ENCODE assay signal across 24 cellular contexts in the genomic region with DNA sequence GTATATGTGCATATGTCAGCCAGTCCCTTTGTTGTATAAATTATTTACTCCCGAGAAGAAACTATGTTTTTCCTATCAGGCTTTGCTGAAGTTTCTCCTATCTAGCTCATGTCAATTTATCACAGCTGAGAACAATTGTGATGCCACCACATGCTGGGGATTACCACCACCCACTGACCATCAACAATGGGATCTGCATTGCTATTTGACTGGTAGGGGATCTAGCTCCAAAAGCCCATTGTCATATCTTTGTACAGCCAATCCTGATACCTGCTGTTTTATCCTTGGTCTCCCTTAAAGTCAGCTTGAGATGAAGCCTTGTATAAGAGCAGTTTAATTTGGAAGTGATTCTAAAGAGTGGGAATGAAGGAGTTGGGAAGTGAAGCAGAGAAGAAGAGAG. TPM values are rescaled to one million over a fixed set of nuclear protein-coding genes. Genes with fewer than 3 reads are reported as not detected.
"Had no signal": no experiment of that assay in that cellular context is flagged by ENCODE, and none has a peak within 500 bp of the region (broad histone marks: within the 10 kb centered on the region; RNA-seq: fewer than 3 reads in every experiment).

No MANE protein-coding gene starts in this region.

- H3K4me1 ChIP-seq: body of pancreas, foreskin keratinocyte, lower lobe of right lung, transverse colon, uterus had no signal

- H3K27me3 ChIP-seq: body of pancreas, cardiac muscle cell, transverse colon, uterus had no signal

- H3K4me1 Mint-ChIP-seq: activated CD4-positive, alpha-beta T cell treated with anti-CD3 and anti-CD28 coated beads, Interleukin-2, amount 10 ng/mL, durations not matched to agents 7 days and 5 days; activated naive CD4-positive, alpha-beta T cell treated with anti-CD3 and anti-CD28 coated beads, Interleukin-2, amount 50 U/mL, for 24 hours; naive B cell; stimulated activated memory B cell treated with anti-CD40 and anti-IgM and Interleukin-4, amounts not matched to agents 10 μg/mL and 1 μg/mL and 100 μg/mL, for 72 hours had no signal

- H3K27me3 Mint-ChIP-seq: activated CD4-positive, alpha-beta T cell treated with anti-CD3 and anti-CD28 coated beads, Interleukin-2, amount 10 ng/mL, durations not matched to agents 7 days and 5 days; stimulated activated memory B cell treated with anti-CD40 and anti-IgM and Interleukin-4, amounts not matched to agents 10 μg/mL and 1 μg/mL and 100 μg/mL, for 72 hours had no signal

- FAIRE-seq: kidney, small intestine had no signal

- DNase-seq: activated CD4-positive, alpha-beta T cell treated with anti-CD3 and anti-CD28 coated beads, Interleukin-2, amount 10 ng/mL, durations not matched to agents 7 days and 5 days; activated CD4-positive, CD25-positive, alpha-beta regulatory T cell treated with anti-CD3 and anti-CD28 coated beads, Interleukin-2, amount 50 U/mL, for 72 hours; activated gamma-delta T cell treated with Interleukin-2 at 50 U/mL for 16 hours; activated T-cell treated with anti-CD3 and anti-CD28 coated beads, Interleukin-2, amount 50 U/mL, for 1 hour; anterior cingulate cortex; body of pancreas; cortex of kidney; effector CD8-positive, alpha-beta T cell; foreskin keratinocyte; kidney; lower lobe of right lung; naive B cell; posterior cingulate gyrus; small intestine; stimulated activated CD4-positive, alpha-beta T cell treated with anti-CD3 and anti-CD28 coated beads, Interleukin-2, amount 100 ng/mL, for 24 hours; transverse colon; uterus had no signal

- H3K36me3 Mint-ChIP-seq: activated naive CD4-positive, alpha-beta T cell treated with anti-CD3 and anti-CD28 coated beads, Interleukin-2, amount 50 U/mL, for 24 hours; naive B cell; stimulated activated memory B cell treated with anti-CD40 and anti-IgM and Interleukin-4, amounts not matched to agents 10 μg/mL and 1 μg/mL and 100 μg/mL, for 72 hours had no signal

- H3K9me3 Mint-ChIP-seq: activated CD4-positive, alpha-beta T cell treated with anti-CD3 and anti-CD28 coated beads, Interleukin-2, amount 10 ng/mL, durations not matched to agents 7 days and 5 days; activated naive CD4-positive, alpha-beta T cell treated with anti-CD3 and anti-CD28 coated beads, Interleukin-2, amount 50 U/mL, for 24 hours; naive B cell; stimulated activated memory B cell treated with anti-CD40 and anti-IgM and Interleukin-4, amounts not matched to agents 10 μg/mL and 1 μg/mL and 100 μg/mL, for 72 hours had no signal

- H3K36me3 ChIP-seq: cardiac muscle cell, lower lobe of right lung, transverse colon, uterus had no signal

- H3K4me3 Mint-ChIP-seq: activated CD4-positive, alpha-beta T cell treated with anti-CD3 and anti-CD28 coated beads, Interleukin-2, amount 10 ng/mL, durations not matched to agents 7 days and 5 days; activated naive CD4-positive, alpha-beta T cell treated with anti-CD3 and anti-CD28 coated beads, Interleukin-2, amount 50 U/mL, for 24 hours; naive B cell; stimulated activated memory B cell treated with anti-CD40 and anti-IgM and Interleukin-4, amounts not matched to agents 10 μg/mL and 1 μg/mL and 100 μg/mL, for 72 hours had no signal

- H3K9me3 ChIP-seq: body of pancreas, lower lobe of right lung, transverse colon, uterus had no signal

- H3K27ac ChIP-seq: body of pancreas, cardiac muscle cell, foreskin keratinocyte, lower lobe of right lung, transverse colon, uterus, VCaP had no signal

- H3K4me3 ChIP-seq: body of pancreas, cardiac muscle cell, lower lobe of right lung, transverse colon, uterus had no signal

- ATAC-seq: body of pancreas; foreskin keratinocyte; lower lobe of right lung; sciatic nerve; stimulated activated memory B cell treated with anti-CD40 and anti-IgM and Interleukin-4, amounts not matched to agents 10 μg/mL and 1 μg/mL and 100 μg/mL, for 72 hours had no signal

- H3K27ac Mint-ChIP-seq: activated CD4-positive, alpha-beta T cell treated with anti-CD3 and anti-CD28 coated beads, Interleukin-2, amount 10 ng/mL, durations not matched to agents 7 days and 5 days; activated naive CD4-positive, alpha-beta T cell treated with anti-CD3 and anti-CD28 coated beads, Interleukin-2, amount 50 U/mL, for 24 hours; naive B cell; stimulated activated memory B cell treated with anti-CD40 and anti-IgM and Interleukin-4, amounts not matched to agents 10 μg/mL and 1 μg/mL and 100 μg/mL, for 72 hours had no signal

RNA-seq across cellular contexts. Expression of a gene that starts 53.9 kb away (rescaled TPM):
- total RNA-seq: activated CD4-positive, alpha-beta T cell treated with anti-CD3 and anti-CD28 coated beads, Interleukin-2, amount 10 ng/mL, durations not matched to agents 7 days and 5 days; mesenteric fat pad; T-helper 2 cell treated with Interferon-gamma antibody and Interleukin-4, amounts not matched to agents 100 ng/mL and 5 ng/mL, for 36 hours had no signal
